Comparison of ENCODE assay signal across 28 cellular contexts in genomic region chr20:16100767-16101166, GRCh38.
"Had no signal": no experiment of that assay in that cellular context is flagged by ENCODE, and none has a peak within 500 bp of the region (broad histone marks: within the 10 kb centered on the region; RNA-seq: fewer than 3 reads in every experiment).

No MANE protein-coding gene starts in this region.

- H3K27ac ChIP-seq: adrenal gland, body of pancreas, epithelial cell of prostate, esophagus squamous epithelium, heart right ventricle, left ventricle myocardium inferior, neural progenitor cell, parathyroid adenoma, right atrium auricular region, spleen, tibial nerve had no signal

- H3K9me3 Mint-ChIP-seq: activated naive CD8-positive, alpha-beta T cell treated with anti-CD3 and anti-CD28 coated beads for 36 hours; natural killer cell; neural progenitor cell had no signal

- H3K4me1 ChIP-seq: adrenal gland, body of pancreas, esophagus squamous epithelium, left ventricle myocardium inferior, neural progenitor cell, parathyroid adenoma, right atrium auricular region had no signal

- H3K4me2 ChIP-seq: neural progenitor cell had no signal

- H3K79me2 ChIP-seq: parathyroid adenoma had no signal

- H3K4me3 ChIP-seq: adrenal gland, body of pancreas, esophagus squamous epithelium, heart right ventricle, left ventricle myocardium inferior, neural progenitor cell, right atrium auricular region, spleen, tibial nerve had no signal

- H3K36me3 ChIP-seq: adrenal gland, esophagus squamous epithelium, heart right ventricle, left ventricle myocardium inferior, neural progenitor cell, right atrium auricular region, spleen, tibial nerve had no signal

- DNase-seq: activated CD4-positive, alpha-beta T cell treated with anti-CD3 and anti-CD28 coated beads for 4 hours; activated CD4-positive, alpha-beta T cell treated with anti-CD3 and anti-CD28 coated beads, Interleukin-2, amount 50 U/mL, for 4 hours; activated effector memory CD4-positive, alpha-beta T cell treated with Interleukin-2 at 50 U/mL for 16 hours; activated naive CD4-positive, alpha-beta T cell treated with anti-CD3 and anti-CD28 coated beads for 36 hours; activated naive CD8-positive, alpha-beta T cell treated with anti-CD3 and anti-CD28 coated beads for 36 hours; activated T-cell treated with anti-CD3 and anti-CD28 coated beads for 4 hours; activated T-cell treated with anti-CD3 and anti-CD28 coated beads, Interleukin-2, amount 50 U/mL, for 72 hours; adrenal gland; aorta; body of pancreas; dermis blood vessel endothelial cell; effector CD4-positive, alpha-beta T cell; esophagus squamous epithelium; foreskin melanocyte; heart right ventricle; kidney glomerular epithelial cell; left ventricle myocardium inferior; mammary epithelial cell; midbrain; natural killer cell; occipital lobe; spleen; stimulated activated naive CD4-positive, alpha-beta T cell had no signal

- H3K4me3 Mint-ChIP-seq: activated naive CD4-positive, alpha-beta T cell treated with anti-CD3 and anti-CD28 coated beads for 36 hours; activated naive CD8-positive, alpha-beta T cell treated with anti-CD3 and anti-CD28 coated beads for 36 hours; activated T-cell treated with anti-CD3 and anti-CD28 coated beads, Interleukin-2, amount 50 U/mL, for 72 hours; natural killer cell; neural progenitor cell had no signal

- H3K27ac Mint-ChIP-seq: activated naive CD4-positive, alpha-beta T cell treated with anti-CD3 and anti-CD28 coated beads for 36 hours; activated naive CD8-positive, alpha-beta T cell treated with anti-CD3 and anti-CD28 coated beads for 36 hours; activated T-cell treated with anti-CD3 and anti-CD28 coated beads, Interleukin-2, amount 50 U/mL, for 72 hours; natural killer cell; neural progenitor cell had no signal

- H3K36me3 Mint-ChIP-seq: activated naive CD8-positive, alpha-beta T cell treated with anti-CD3 and anti-CD28 coated beads for 36 hours; natural killer cell; neural progenitor cell had no signal

- H3K4me1 Mint-ChIP-seq: activated naive CD8-positive, alpha-beta T cell treated with anti-CD3 and anti-CD28 coated beads for 36 hours; natural killer cell; neural progenitor cell had no signal

- ATAC-seq: activated T-cell treated with anti-CD3 and anti-CD28 coated beads, Interleukin-2, amount 50 U/mL, for 72 hours; body of pancreas; natural killer cell had no signal

- H3K27me3 Mint-ChIP-seq: activated naive CD8-positive, alpha-beta T cell treated with anti-CD3 and anti-CD28 coated beads for 36 hours had no signal

- H2AFZ ChIP-seq: neural progenitor cell, parathyroid adenoma had no signal

- H3K9me3 ChIP-seq: adrenal gland, body of pancreas, esophagus squamous epithelium, right atrium auricular region, tibial nerve had no signal

- H3K27me3 ChIP-seq: adrenal gland, body of pancreas, esophagus squamous epithelium, neural progenitor cell, right atrium auricular region, spleen, tibial nerve had no signal

- H3K9ac ChIP-seq: neural progenitor cell, parathyroid adenoma had no signal
